1 cellular context compared by ENCODE assay signal in genomic region chr15:74369084-74369745, GRCh38.
TF ChIP-seq lines count a peak whose summit lies in the region.

No MANE protein-coding gene starts in this region.

TF ChIP-seq in K562, 482 proteins besides CTCF, POLR2A, EP300 and RAD21 (continued from another document):
- no peak for TF ChIP-seq PCBP2 (IDR thresholded peaks at IDR 0.05; ENCODE audit: low read depth, low read length, poor library complexity, severe bottlenecking)
- TF ChIP-seq SRSF9 (IDR thresholded peaks at IDR 0.05; ENCODE audit: borderline replicate concordance, low read depth, low read length) = no peak
- no peak for TF ChIP-seq SLC30A9 (CRISPR knock-in tag; IDR thresholded peaks at IDR 0.05)
- no peak for TF ChIP-seq SUPT5H (IDR thresholded peaks at IDR 0.05)
- no peak for TF ChIP-seq IRF9 (tag; IDR thresholded peaks at IDR 0.05)
- 0 out of 2 replicates have a peak, but pooled peaks have one; percentile 39 for TF ChIP-seq ZNF197 (CRISPR knock-in tag; IDR thresholded peaks at IDR 0.05; ENCODE audit: low read depth)
- TF ChIP-seq SP2 (IDR thresholded peaks at IDR 0.05; ENCODE audit: extremely low read depth, low read depth, low read length, poor library complexity, severe bottlenecking) = no peak
- TF ChIP-seq ATF7 (IDR thresholded peaks at IDR 0.05) = peak; percentile 76
- TF ChIP-seq KLF6 (CRISPR knock-in tag; IDR thresholded peaks at IDR 0.05; ENCODE audit: borderline replicate concordance) = no peak
- TF ChIP-seq ARID3A (IDR thresholded peaks at IDR 0.05; ENCODE audit: borderline replicate concordance, low read depth, low read length) = no peak
- TF ChIP-seq TAL1 (IDR thresholded peaks at IDR 0.05) = no peak
- TF ChIP-seq ZNF384 (IDR thresholded peaks at IDR 0.05; ENCODE audit: low read depth, low read length) = 0 out of 2 replicates have a peak, but pooled peaks have one; percentile 15
- TF ChIP-seq ZBTB43 (CRISPR knock-in tag; IDR thresholded peaks at IDR 0.05) = no peak
- TF ChIP-seq ZKSCAN8 (CRISPR knock-in tag; IDR thresholded peaks at IDR 0.05) = no peak
- TF ChIP-seq ZNF431 (CRISPR knock-in tag; IDR thresholded peaks at IDR 0.05) = no peak
- TF ChIP-seq MCM3 (IDR thresholded peaks at IDR 0.05) = no peak
- TF ChIP-seq SAFB (IDR thresholded peaks at IDR 0.05; ENCODE audit: borderline replicate concordance, low read depth, low read length) = no peak
- TF ChIP-seq UBTF (IDR thresholded peaks at IDR 0.05; ENCODE audit: borderline replicate concordance in 1 of 2, low read depth in 2 of 2, low read length in 2 of 2) = no peak
- TF ChIP-seq PURB (CRISPR knock-in tag; IDR thresholded peaks at IDR 0.05; ENCODE audit: low read depth) = no peak
- no peak for TF ChIP-seq ARID4B (CRISPR knock-in tag; IDR thresholded peaks at IDR 0.05)
- TF ChIP-seq TCF7L2 (IDR thresholded peaks at IDR 0.05; ENCODE audit: low read depth, low read length) = no peak
- no peak for TF ChIP-seq ERF (CRISPR knock-in tag; IDR thresholded peaks at IDR 0.05)
- TF ChIP-seq PATZ1 (CRISPR knock-in tag; IDR thresholded peaks at IDR 0.05; ENCODE audit: borderline replicate concordance) = no peak
- TF ChIP-seq PBX2 (CRISPR knock-in tag; IDR thresholded peaks at IDR 0.05; ENCODE audit: low read depth) = no peak
- TF ChIP-seq PBX2 (tag; conservative IDR thresholded peaks at IDR 0.05; ENCODE audit: low read depth) = peak; percentile 25; the same call in 1 of the 2 replicates
- TF ChIP-seq ZNF23 (CRISPR knock-in tag; IDR thresholded peaks at IDR 0.05) = no peak
- no peak for TF ChIP-seq ZNF324 (CRISPR knock-in tag; IDR thresholded peaks at IDR 0.05)
- TF ChIP-seq HNRNPH1 (optimal IDR thresholded peaks at IDR 0.05; ENCODE audit: low read depth, low read length) = no peak
- TF ChIP-seq IRF1 (CRISPR knock-in tag; IDR thresholded peaks at IDR 0.05; ENCODE audit: borderline replicate concordance) = no peak
- peak; percentile 54 for TF ChIP-seq ETV1 (tag; conservative IDR thresholded peaks at IDR 0.05; ENCODE audit: low read depth)
- no peak for TF ChIP-seq ZNF311 (CRISPR knock-in tag; IDR thresholded peaks at IDR 0.05)
- no peak for TF ChIP-seq BRCA1 (IDR thresholded peaks at IDR 0.05)
- no peak for TF ChIP-seq BRCA1 (CRISPR knock-in tag; IDR thresholded peaks at IDR 0.05)
- no peak for TF ChIP-seq ZNF347 (CRISPR knock-in tag; IDR thresholded peaks at IDR 0.05; ENCODE audit: low read depth)
- no peak for TF ChIP-seq ZBED1 (IDR thresholded peaks at IDR 0.05)
- no peak for TF ChIP-seq FOXK1 (CRISPR knock-in tag; IDR thresholded peaks at IDR 0.05; ENCODE audit: borderline replicate concordance)
- TF ChIP-seq MYC (IDR thresholded peaks at IDR 0.05; ENCODE audit: low read depth, low read length) = no peak
- TF ChIP-seq MYC (CRISPR knock-in tag; IDR thresholded peaks at IDR 0.05; ENCODE audit: borderline replicate concordance, low read depth) = no peak
- TF ChIP-seq GTF2F1 (IDR thresholded peaks at IDR 0.05; ENCODE audit: low read depth, low read length) = no peak
- TF ChIP-seq TFAM (CRISPR knock-in tag; conservative IDR thresholded peaks at IDR 0.05) = no peak
- peak; percentile 34; the same call in 1 of the 2 replicates for TF ChIP-seq ZNF175 (CRISPR knock-in tag; IDR thresholded peaks at IDR 0.05; ENCODE audit: low read depth)
- no peak for TF ChIP-seq ZZZ3 (IDR thresholded peaks at IDR 0.05)
- TF ChIP-seq SMAD4 (CRISPR knock-in tag; conservative IDR thresholded peaks at IDR 0.05) = 0 out of 2 replicates have a peak, but pooled peaks have one; percentile 25
- peak; percentile 9 for TF ChIP-seq MEIS2 (IDR thresholded peaks at IDR 0.05; ENCODE audit: partially characterized antibody)
- no peak for TF ChIP-seq TSC22D4 (tag; IDR thresholded peaks at IDR 0.05)
- 0 out of 2 replicates have a peak, but pooled peaks have one; percentile 38 for TF ChIP-seq MTA3 (IDR thresholded peaks at IDR 0.05; ENCODE audit: borderline replicate concordance)
- no peak for TF ChIP-seq NR4A1 (CRISPR knock-in tag; IDR thresholded peaks at IDR 0.05)
- no peak for TF ChIP-seq NR4A1 (tag; IDR thresholded peaks at IDR 0.05)
- TF ChIP-seq SRSF1 (IDR thresholded peaks at IDR 0.05; ENCODE audit: low read depth, low read length) = no peak
- TF ChIP-seq ZNF512 (tag; IDR thresholded peaks at IDR 0.05) = no peak
- no peak for TF ChIP-seq NCOA6 (IDR thresholded peaks at IDR 0.05)
- TF ChIP-seq ZNF780A (CRISPR knock-in tag; IDR thresholded peaks at IDR 0.05) = no peak
